Comparison of ENCODE assay signal across 24 cellular contexts in genomic region chr18:47779381-47779780, GRCh38.
"Had no signal": no experiment of that assay in that cellular context is flagged by ENCODE, and none has a peak within 500 bp of the region (broad histone marks: within the 10 kb centered on the region; RNA-seq: fewer than 3 reads in every experiment).

No MANE protein-coding gene starts in this region.

- H3K27ac Mint-ChIP-seq: activated CD4-positive, alpha-beta T cell treated with anti-CD3 and anti-CD28 coated beads, Interleukin-2, amount 10 ng/mL, durations not matched to agents 7 days and 5 days; activated CD8-positive, alpha-beta T cell treated with anti-CD3 and anti-CD28 coated beads, Interleukin-2, amount 10 ng/mL, durations not matched to agents 7 days and 5 days; activated naive CD8-positive, alpha-beta T cell; nephron progenitor cell; stimulated activated naive CD8-positive, alpha-beta T cell treated with anti-CD3 and anti-CD28 coated beads, Interleukin-15, Interleukin-2, amounts not matched to agents 100 ng/mL and 50 ng/mL, for 24 hours had no signal

- FAIRE-seq: frontal cortex, pancreas had no signal

- H3K9me3 ChIP-seq: colonic mucosa, pancreas had no signal

- H3K36me3 ChIP-seq: adrenal gland, ascending aorta, colonic mucosa, pancreas, tibial artery had no signal

- H3K4me1 ChIP-seq: adrenal gland, ascending aorta, colonic mucosa, pancreas had no signal

- DNase-seq: activated CD4-positive, alpha-beta T cell treated with anti-CD3 and anti-CD28 coated beads, Interleukin-2, amount 10 ng/mL, durations not matched to agents 7 days and 5 days; activated CD4-positive, CD25-positive, alpha-beta regulatory T cell treated with anti-CD3 and anti-CD28 coated beads, Interleukin-2, amount 50 U/mL, for 72 hours; activated CD8-positive, alpha-beta T cell treated with anti-CD3 and anti-CD28 coated beads, Interleukin-2, amount 10 ng/mL, durations not matched to agents 7 days and 5 days; adrenal gland; colonic mucosa; erythroblast; hippocampal formation; left colon; mesenchymal stem cell; mucosa of descending colon; nephron progenitor cell; pancreas; psoas muscle; right cardiac atrium; stimulated activated CD4-positive, alpha-beta T cell treated with anti-CD3 and anti-CD28 coated beads, Interleukin-12 subunit alpha, Interleukin-12 subunit beta, amount 100 ng/mL, for 4 hours; stimulated activated CD4-positive, alpha-beta T cell treated with anti-CD3 and anti-CD28 coated beads, Interleukin-4, amount 100 ng/mL, for 4 hours; substantia nigra; T-helper 2 cell; tibial artery had no signal

- H3K27me3 ChIP-seq: adrenal gland, ascending aorta, colonic mucosa, pancreas, tibial artery had no signal

- H3K4me3 ChIP-seq: adrenal gland, ascending aorta, colonic mucosa, mucosa of descending colon, pancreas, psoas muscle, tibial artery had no signal

- H3K4me3 Mint-ChIP-seq: activated CD4-positive, alpha-beta T cell treated with anti-CD3 and anti-CD28 coated beads, Interleukin-2, amount 10 ng/mL, durations not matched to agents 7 days and 5 days; activated CD8-positive, alpha-beta T cell treated with anti-CD3 and anti-CD28 coated beads, Interleukin-2, amount 10 ng/mL, durations not matched to agents 7 days and 5 days; activated naive CD8-positive, alpha-beta T cell; nephron progenitor cell; stimulated activated naive CD8-positive, alpha-beta T cell treated with anti-CD3 and anti-CD28 coated beads, Interleukin-15, Interleukin-2, amounts not matched to agents 100 ng/mL and 50 ng/mL, for 24 hours had no signal

- H3K4me1 Mint-ChIP-seq: activated CD4-positive, alpha-beta T cell treated with anti-CD3 and anti-CD28 coated beads, Interleukin-2, amount 10 ng/mL, durations not matched to agents 7 days and 5 days; nephron progenitor cell had no signal

- ATAC-seq: activated CD8-positive, alpha-beta T cell treated with anti-CD3 and anti-CD28 coated beads, Interleukin-2, amount 10 ng/mL, durations not matched to agents 7 days and 5 days; left colon; mucosa of descending colon; pancreas; psoas muscle; right cardiac atrium had no signal

- H3K27ac ChIP-seq: adrenal gland, ascending aorta, colonic mucosa, pancreas, psoas muscle, tibial artery, VCaP had no signal
